ENCODE assay signal across 20 cellular contexts in the genomic region with DNA sequence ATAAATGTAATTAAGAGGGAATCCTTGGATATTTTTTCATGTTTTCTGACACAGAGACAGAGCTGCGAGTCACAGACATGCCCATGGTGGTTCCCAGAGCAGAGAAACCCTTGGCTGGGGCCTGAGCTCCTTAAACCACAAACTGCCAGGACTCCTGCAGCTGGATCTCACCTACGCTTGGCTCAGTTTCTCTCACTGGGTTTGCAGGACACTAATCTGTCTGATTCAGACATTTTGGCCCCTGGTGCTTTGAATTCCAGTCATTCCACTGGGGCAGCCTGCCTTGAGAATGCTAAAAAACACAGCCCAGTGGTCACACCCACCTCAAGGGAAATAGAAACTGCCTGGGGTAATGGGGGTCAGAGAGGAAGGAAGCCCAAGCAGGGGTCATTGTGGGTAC.
DNase-seq lines count a peak whose midpoint lies in the region; ATAC-seq, FAIRE-seq and TF ChIP-seq lines count a peak whose summit lies in the region.
"Had no signal": no experiment of that assay in that cellular context is flagged by ENCODE, and none has a peak within 500 bp of the region (broad histone marks: within the 10 kb centered on the region; RNA-seq: fewer than 3 reads in every experiment).

No MANE protein-coding gene starts in this region.

- H3F3A ChIP-seq in Loucy (ENCODE audit: low read depth): no peaks in the 10 kb centered on the region; the same call in 1 of the 2 replicates

- peaks cover 1 to 7% of the 10 kb centered on the region in 2 donors for H3K4me1 Mint-ChIP-seq in effector memory CD8-positive, alpha-beta T cell (ENCODE audit: low read depth in 2 of 2)
- H3K4me1 Mint-ChIP-seq: activated naive CD4-positive, alpha-beta T cell treated with anti-CD3 and anti-CD28 coated beads, Interleukin-2, amount 10 ng/mL, durations not matched to agents 7 days and 5 days; naive B cell had no signal

- peaks cover 0 to 7% of the 10 kb centered on the region in 2 donors for H3K27me3 Mint-ChIP-seq in effector memory CD8-positive, alpha-beta T cell
- H3K27me3 Mint-ChIP-seq: naive B cell had no signal

- DNase-seq in bronchial epithelial cell (ENCODE audit: low read depth) (peak; percentile 58), kidney tubule cell (ENCODE audit: low spot score) (peak; percentile 86), KBM-7 (no peak)
- DNase-seq in effector memory CD8-positive, alpha-beta T cell: no peak
- DNase-seq: activated CD8-positive, alpha-beta memory T cell treated with anti-CD3 and anti-CD28 coated beads, Interleukin-2, amount 50 U/mL, for 48 hours; activated naive CD4-positive, alpha-beta T cell treated with anti-CD3 and anti-CD28 coated beads, Interleukin-2, amount 10 ng/mL, durations not matched to agents 7 days and 5 days; cerebellar nuclear complex; GDM1; heart right ventricle; left ventricle myocardium inferior; naive B cell; NCI-H748 treated with DMSO at 0.1 percent for 48 hours; right cardiac atrium; stimulated activated CD8-positive, alpha-beta memory T cell treated with anti-CD3 and anti-CD28 coated beads, Interleukin-4, amount 100 ng/mL, for 48 hours; testis had no signal

- H3K4me1 ChIP-seq in ACC112 (ENCODE audit: control insufficient read depth, insufficient read depth, low read length, unreplicated experiment): peaks cover 9% of the 10 kb centered on the region
- H3K4me1 ChIP-seq in Loucy (ENCODE audit: insufficient read depth, low read length, poor library complexity, severe bottlenecking): peaks cover 66% of the 10 kb centered on the region

- no peaks in the 10 kb centered on the region for H3K9me3 Mint-ChIP-seq in effector memory CD8-positive, alpha-beta T cell
- H3K9me3 Mint-ChIP-seq: activated naive CD4-positive, alpha-beta T cell treated with anti-CD3 and anti-CD28 coated beads, Interleukin-2, amount 10 ng/mL, durations not matched to agents 7 days and 5 days; naive B cell; T-helper 2 cell treated with Interferon-gamma antibody and Interleukin-4, amounts not matched to agents 5 μg/mL and 100 μg/mL, for 36 hours had no signal

- H3K36me3 ChIP-seq in ACC112 (ENCODE audit: insufficient read depth, low read length): peaks cover 13% of the 10 kb centered on the region; the same call in 1 of the 2 replicates
- no peaks in the 10 kb centered on the region for H3K36me3 ChIP-seq in Loucy (ENCODE audit: insufficient read depth, low read length)
- no peaks in the 10 kb centered on the region for H3K36me3 ChIP-seq in bronchial epithelial cell (ENCODE audit: control insufficient read depth, insufficient read depth, low read length)

- peak overlapping the region; percentile 4 for H3K4me2 ChIP-seq in Loucy (ENCODE audit: low read depth, low read length, poor library complexity, severe bottlenecking)

- peak overlapping the region; percentile 3; the same call in 1 of the 2 replicates for H3K27ac ChIP-seq in ACC112 (ENCODE audit: low read depth, low read length)
- H3K27ac ChIP-seq: heart right ventricle, left ventricle myocardium inferior, testis had no signal

- H3K4me3 Mint-ChIP-seq in effector memory CD8-positive, alpha-beta T cell: no peak overlapping the region
- H3K4me3 Mint-ChIP-seq: activated naive CD4-positive, alpha-beta T cell treated with anti-CD3 and anti-CD28 coated beads, Interleukin-2, amount 10 ng/mL, durations not matched to agents 7 days and 5 days; naive B cell; T-helper 2 cell treated with Interferon-gamma antibody and Interleukin-4, amounts not matched to agents 5 μg/mL and 100 μg/mL, for 36 hours had no signal

- in situ Hi-C loops in KBM-7 (cut with MboI; ENCODE audit: low pct_unique_long_range_greater_than_20kb, low sequenced_read_pairs): no loop called here

- peak overlapping the region; percentile 10 for H3K9ac ChIP-seq in Loucy (ENCODE audit: low read depth, low read length, poor library complexity, severe bottlenecking)

- no peak for ATAC-seq in GM19397 (IDR thresholded peaks at IDR 0.05; ENCODE audit: unreplicated experiment)
- ATAC-seq in HG03439 (IDR thresholded peaks at IDR 0.05; ENCODE audit: unreplicated experiment): no peak
- no peak for ATAC-seq in effector memory CD8-positive, alpha-beta T cell (replicated peaks)
- ATAC-seq: right cardiac atrium had no signal

- no peaks in the 10 kb centered on the region for H3K36me3 Mint-ChIP-seq in effector memory CD8-positive, alpha-beta T cell (ENCODE audit: insufficient read depth)
- H3K36me3 Mint-ChIP-seq: activated naive CD4-positive, alpha-beta T cell treated with anti-CD3 and anti-CD28 coated beads, Interleukin-2, amount 10 ng/mL, durations not matched to agents 7 days and 5 days; naive B cell had no signal

- TF ChIP-seq CTCF in Loucy (conservative IDR thresholded peaks at IDR 0.05; ENCODE audit: low read length) (no peak), bronchial epithelial cell (IDR thresholded peaks at IDR 0.05; ENCODE audit: insufficient read depth, low read length, severe bottlenecking) (no peak)

- FAIRE-seq in bronchial epithelial cell (lab: Jason Lieb, UNC): no peak

- no peaks in the 10 kb centered on the region for H4K20me1 ChIP-seq in Loucy (ENCODE audit: insufficient read depth, low read length, poor library complexity, severe bottlenecking)

- no peaks in the 10 kb centered on the region for H3K9me2 ChIP-seq in Loucy (replicated peaks; ENCODE audit: low read depth, low read length)

- H3K4me3 ChIP-seq in ACC112 (ENCODE audit: low read depth, low read length): no peak overlapping the region
- no peak overlapping the region for H3K4me3 ChIP-seq in Loucy (ENCODE audit: low read length, poor library complexity, severe bottlenecking)
- no peak overlapping the region for H3K4me3 ChIP-seq in bronchial epithelial cell (ENCODE audit: low read depth, low read length)
- H3K4me3 ChIP-seq: heart right ventricle, left ventricle myocardium inferior, testis had no signal

- H2AFZ ChIP-seq in ACC112 (ENCODE audit: low read length, unreplicated experiment) (no peak overlapping the region), Loucy (ENCODE audit: low read length) (no peak overlapping the region)

- no peaks in the 10 kb centered on the region for H3K9me3 ChIP-seq in Loucy (ENCODE audit: insufficient read depth, low read depth, low read length)
- H3K9me3 ChIP-seq: heart right ventricle, left ventricle myocardium inferior, testis had no signal

- H3K79me2 ChIP-seq in ACC112 (ENCODE audit: control insufficient read depth, insufficient read depth, low read length, unreplicated experiment): no peaks in the 10 kb centered on the region
- H3K79me2 ChIP-seq in Loucy (ENCODE audit: insufficient read depth, low read length): no peaks in the 10 kb centered on the region

- no peaks in the 10 kb centered on the region for H3K27me3 ChIP-seq in ACC112 (ENCODE audit: insufficient read depth, low read length)
- H3K27me3 ChIP-seq in Loucy (ENCODE audit: insufficient read depth, low read length, poor library complexity, severe bottlenecking): no peaks in the 10 kb centered on the region
- H3K27me3 ChIP-seq in bronchial epithelial cell (ENCODE audit: control insufficient read depth, insufficient read depth, low read length): no peaks in the 10 kb centered on the region
- H3K27me3 ChIP-seq: heart right ventricle, testis had no signal

- no peak overlapping the region for H3K27ac Mint-ChIP-seq in effector memory CD8-positive, alpha-beta T cell
- H3K27ac Mint-ChIP-seq: activated naive CD4-positive, alpha-beta T cell treated with anti-CD3 and anti-CD28 coated beads, Interleukin-2, amount 10 ng/mL, durations not matched to agents 7 days and 5 days; naive B cell; T-helper 2 cell treated with Interferon-gamma antibody and Interleukin-4, amounts not matched to agents 5 μg/mL and 100 μg/mL, for 36 hours had no signal

Comparison
In these comparisons a context has a peak if more than half of its experiments do, and no peak if none do; other contexts are left out.
1. DNase-seq: peak in bronchial epithelial cell (single experiment) and kidney tubule cell (single experiment); none in effector memory CD8-positive, alpha-beta T cell (0 of 3) and KBM-7 (single experiment).